Comparison of ENCODE assay signal across 12 cellular contexts in genomic region chr3:12273045-12273695, GRCh38. TPM values are rescaled to one million over a fixed set of nuclear protein-coding genes. Genes with fewer than 3 reads are reported as not detected.
DNase-seq lines count a peak whose midpoint lies in the region; ATAC-seq and TF ChIP-seq lines count a peak whose summit lies in the region.
"Had no signal": no experiment of that assay in that cellular context is flagged by ENCODE, and none has a peak within 500 bp of the region (broad histone marks: within the 10 kb centered on the region; RNA-seq: fewer than 3 reads in every experiment).

No MANE protein-coding gene starts in this region.

- H3K9me3 Mint-ChIP-seq in activated CD8-positive, alpha-beta memory T cell treated with anti-CD3 and anti-CD28 coated beads, Interleukin-2, amount 10 ng/mL, durations not matched to agents 7 days and 5 days (ENCODE audit: low read depth): no peaks in the 10 kb centered on the region

- no peaks in the 10 kb centered on the region for H3K36me3 Mint-ChIP-seq in activated CD8-positive, alpha-beta memory T cell treated with anti-CD3 and anti-CD28 coated beads, Interleukin-2, amount 10 ng/mL, durations not matched to agents 7 days and 5 days

- H3K27me3 ChIP-seq in GM06990 (replicated peaks; ENCODE audit: control insufficient read depth, insufficient read depth, low read length): no peaks in the 10 kb centered on the region
- H3K27me3 ChIP-seq: BLaER1 had no signal

- H3K36me3 ChIP-seq in GM06990 (ENCODE audit: control insufficient read depth, insufficient read depth, low read length): no peaks in the 10 kb centered on the region
- H3K36me3 ChIP-seq: BLaER1, left ventricle myocardium inferior had no signal

- ATAC-seq in GM19324 (IDR thresholded peaks at IDR 0.05; ENCODE audit: low FRiP score, unreplicated experiment) (peak; percentile 95), HG02763 (IDR thresholded peaks at IDR 0.05; ENCODE audit: unreplicated experiment) (peak; percentile 82), HG03558 (IDR thresholded peaks at IDR 0.05; ENCODE audit: extremely low read depth, unreplicated experiment) (peak; percentile 73)
- ATAC-seq in activated CD8-positive, alpha-beta memory T cell treated with anti-CD3 and anti-CD28 coated beads, Interleukin-2, amount 10 ng/mL, durations not matched to agents 7 days and 5 days: no peak
- ATAC-seq: right cardiac atrium had no signal

- peaks cover 25% of the 10 kb centered on the region for H3K27me3 Mint-ChIP-seq in activated CD8-positive, alpha-beta memory T cell treated with anti-CD3 and anti-CD28 coated beads, Interleukin-2, amount 10 ng/mL, durations not matched to agents 7 days and 5 days

- no peak overlapping the region for H3K27ac Mint-ChIP-seq in activated CD8-positive, alpha-beta memory T cell treated with anti-CD3 and anti-CD28 coated beads, Interleukin-2, amount 10 ng/mL, durations not matched to agents 7 days and 5 days

- no peak for TF ChIP-seq CTCF in GM06990 (IDR thresholded peaks at IDR 0.05; ENCODE audit: insufficient read depth, low read length, poor library complexity, severe bottlenecking)

- H3K4me3 Mint-ChIP-seq in activated CD8-positive, alpha-beta memory T cell treated with anti-CD3 and anti-CD28 coated beads, Interleukin-2, amount 10 ng/mL, durations not matched to agents 7 days and 5 days: no peak overlapping the region

- CTCF ChIA-PET in activated CD8-positive, alpha-beta memory T cell treated with anti-CD3 and anti-CD28 coated beads, Interleukin-2, amount 10 ng/mL, durations not matched to agents 7 days and 5 days (lab: Charles Lee): interaction anchor here (1.2 kb wide), 1 partner anchor 11 kb away, joined by 3 read pairs; no protein-coding TSS in a partner anchor

- H3K4me3 ChIP-seq in GM06990 (replicated peaks; ENCODE audit: low read depth, low read length): no peak overlapping the region
- H3K4me3 ChIP-seq: BLaER1, left ventricle myocardium inferior had no signal

- DNase-seq in GM06990 (ENCODE audit: extremely low read depth, insufficient read length): peak; percentile 39
- no peak for DNase-seq in activated CD8-positive, alpha-beta memory T cell treated with anti-CD3 and anti-CD28 coated beads, Interleukin-2, amount 10 ng/mL, durations not matched to agents 7 days and 5 days
- DNase-seq in NCI-H446 (lab: John Stamatoyannopoulos, UW): no peak
- DNase-seq in islet precursor cell: no peak
- no peak for DNase-seq in NCI-H524 (lab: John Stamatoyannopoulos, UW)
- DNase-seq: left ventricle myocardium inferior, NCI-H748 treated with DMSO at 0.1 percent for 48 hours, right cardiac atrium had no signal

- H3K4me1 Mint-ChIP-seq in activated CD8-positive, alpha-beta memory T cell treated with anti-CD3 and anti-CD28 coated beads, Interleukin-2, amount 10 ng/mL, durations not matched to agents 7 days and 5 days: no peaks in the 10 kb centered on the region

RNA-seq across cellular contexts. Expression of gene PPARG, which starts 15.7 kb away (rescaled TPM):
- total RNA-seq in activated CD8-positive, alpha-beta memory T cell treated with anti-CD3 and anti-CD28 coated beads, Interleukin-2, amount 10 ng/mL, durations not matched to agents 7 days and 5 days: 1 to 10 TPM in 1 of 2 experiments, under 1 TPM in 1; 0.18 to 2.8 TPM
